Comparison of ENCODE assay signal across 8 cellular contexts in genomic region chr10:18472977-18473376, GRCh38.
DNase-seq lines count a peak whose midpoint lies in the region; FAIRE-seq and TF ChIP-seq lines count a peak whose summit lies in the region.
"Had no signal": no experiment of that assay in that cellular context is flagged by ENCODE, and none has a peak within 500 bp of the region (broad histone marks: within the 10 kb centered on the region; RNA-seq: fewer than 3 reads in every experiment).

No MANE protein-coding gene starts in this region.

- peak overlapping the region; percentile 80 to 86 for H3K27ac ChIP-seq in coronary artery
- H3K27ac ChIP-seq in parathyroid adenoma: peak overlapping the region; percentile 2
- no peak overlapping the region for H3K27ac ChIP-seq in MM.1S (ENCODE audit: low read length)

- H3K9me3 ChIP-seq in parathyroid adenoma (ENCODE audit: control insufficient read depth, low read length) (no peaks in the 10 kb centered on the region), MM.1S (replicated peaks; ENCODE audit: insufficient read depth, low read length) (no peaks in the 10 kb centered on the region)

- H4K20me1 ChIP-seq in MM.1S (ENCODE audit: insufficient read depth, low read length): no peaks in the 10 kb centered on the region

- H3K27me3 ChIP-seq in parathyroid adenoma (ENCODE audit: control insufficient read depth, insufficient read depth, low read length) (no peaks in the 10 kb centered on the region), MM.1S (replicated peaks; ENCODE audit: insufficient read depth, low read length) (no peaks in the 10 kb centered on the region)

- H3K79me2 ChIP-seq in parathyroid adenoma (no peaks in the 10 kb centered on the region), MM.1S (ENCODE audit: low read length) (no peaks in the 10 kb centered on the region)

- H3K9ac ChIP-seq in parathyroid adenoma (no peak overlapping the region), MM.1S (ENCODE audit: low read length) (no peak overlapping the region)

- no peaks in the 10 kb centered on the region for H3K9me2 ChIP-seq in MM.1S (replicated peaks; ENCODE audit: insufficient read depth, low read length)

- TF ChIP-seq CTCF in coronary artery (IDR thresholded peaks at IDR 0.05) (no peak), parathyroid adenoma (IDR thresholded peaks at IDR 0.05) (no peak), MM.1S (IDR thresholded peaks at IDR 0.05; ENCODE audit: low read length) (no peak)

- FAIRE-seq in GM18507 (lab: Jason Lieb, UNC): peak; percentile 55

- H2AFZ ChIP-seq in parathyroid adenoma: no peak overlapping the region
- H2AFZ ChIP-seq in MM.1S (ENCODE audit: low read length): no peak overlapping the region

- no peak overlapping the region for H3K4me2 ChIP-seq in parathyroid adenoma (ENCODE audit: low read length)
- no peak overlapping the region for H3K4me2 ChIP-seq in MM.1S (ENCODE audit: low read depth, low read length)

- no peaks in the 10 kb centered on the region for H3K36me3 ChIP-seq in parathyroid adenoma (ENCODE audit: control insufficient read depth, insufficient read depth, low read length)
- no peaks in the 10 kb centered on the region for H3K36me3 ChIP-seq in MM.1S (replicated peaks; ENCODE audit: insufficient read depth, low read length)

- DNase-seq in GM18507 (ENCODE audit: extremely low spot score, insufficient read length, low read depth) (no peak), NCI-H146 treated with DMSO at 0.1 percent for 48 hours (lab: John Stamatoyannopoulos, UW; ENCODE audit: unreplicated experiment) (peak; percentile 77), coronary artery (ENCODE audit: low spot score) (no peak), Ammon's horn (ENCODE audit: low spot score) (no peak), MM.1S (no peak)
- no peak for DNase-seq in activated CD4-positive, CD25-positive, alpha-beta regulatory T cell (lab: John Stamatoyannopoulos, UW)
- DNase-seq: NCI-H524 treated with DMSO at 0.1 percent for 48 hours had no signal

- H3K4me1 ChIP-seq in parathyroid adenoma: no peaks in the 10 kb centered on the region
- peaks cover 3% of the 10 kb centered on the region for H3K4me1 ChIP-seq in MM.1S (ENCODE audit: low read length)

- no peaks in the 10 kb centered on the region for H3F3A ChIP-seq in MM.1S (ENCODE audit: insufficient read depth, low read length)

- H3K4me3 ChIP-seq in coronary artery (peak overlapping the region; percentile 33), parathyroid adenoma (ENCODE audit: low read depth, low read length) (no peak overlapping the region), MM.1S (ENCODE audit: low read length) (no peak overlapping the region)
